Comparison of ENCODE assay signal across 7 cellular contexts in the genomic region with DNA sequence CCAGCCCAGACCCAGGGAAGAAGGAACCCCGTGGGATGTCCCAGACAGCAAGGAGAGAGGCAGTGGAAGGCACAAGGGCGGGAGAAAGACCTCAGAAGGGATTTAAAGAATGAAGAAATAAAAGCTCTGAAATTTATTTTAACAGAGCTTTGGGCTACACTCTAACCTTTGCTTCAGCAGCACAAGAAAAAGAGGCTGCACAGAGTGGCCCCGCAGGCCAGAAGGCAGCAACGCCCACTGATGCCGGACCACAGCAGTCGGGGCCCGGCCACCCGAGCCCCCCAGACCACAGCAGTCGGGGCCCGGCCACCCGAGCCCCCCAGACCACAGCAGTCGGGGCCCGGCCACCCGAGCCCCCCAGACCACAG. TPM values are rescaled to one million over a fixed set of nuclear protein-coding genes. Genes with fewer than 3 reads are reported as not detected.
DNase-seq lines count a peak whose midpoint lies in the region; ATAC-seq, FAIRE-seq and TF ChIP-seq lines count a peak whose summit lies in the region.
"Not testable (repeated sequence)": the region's sequence is repeated elsewhere in the genome, so short reads cannot be mapped to it uniquely, and the experiment has no call there.

No MANE protein-coding gene starts in this region.

- not testable (repeated sequence) for H3K4me2 ChIP-seq in HepG2 (ENCODE audit: low read depth, low read length); neural progenitor cell

- not testable (repeated sequence) for H3K4me1 ChIP-seq in HepG2 (ENCODE audit: insufficient read depth, low read length); neural progenitor cell

- not testable (repeated sequence) for H3K27me3 ChIP-seq in HL-60 (ENCODE audit: insufficient read depth, poor library complexity, severe bottlenecking); neural progenitor cell
- peaks cover 4 to 36% of the 10 kb centered on the region in 2 experiments; a peak in 4 of 5 replicates for H3K27me3 ChIP-seq in HepG2 (ENCODE audit: control insufficient read depth in 1 of 2, insufficient read depth in 2 of 2, low read length in 2 of 2)

- peaks cover 40% of the 10 kb centered on the region for H3K4me1 Mint-ChIP-seq in activated B cell treated with CpG ODN at 0.5 μM for 24 hours
- H3K4me1 Mint-ChIP-seq in activated naive CD8-positive, alpha-beta T cell treated with anti-CD3 and anti-CD28 coated beads, Interleukin-2, amount 50 U/mL, for 24 hours = peaks cover 69% of the 10 kb centered on the region
- H3K4me1 Mint-ChIP-seq in endothelial cell (ENCODE audit: unreplicated experiment) = not testable (repeated sequence)
- peaks cover 47% of the 10 kb centered on the region for H3K4me1 Mint-ChIP-seq in neural progenitor cell
- H3K4me1 Mint-ChIP-seq in stimulated activated naive CD8-positive, alpha-beta T cell treated with anti-CD3 and anti-CD28 coated beads, Interleukin-15, Interleukin-2, amounts not matched to agents 100 ng/mL and 50 ng/mL, for 24 hours (ENCODE audit: low read depth) = peaks cover 70% of the 10 kb centered on the region

- not testable (repeated sequence) for H3K9me3 ChIP-seq in HepG2 (ENCODE audit: low read length); neural progenitor cell (ENCODE audit: low read depth)

- not testable (repeated sequence) for H3K36me3 ChIP-seq in HepG2 (replicated peaks in 1 of 2; ENCODE audit: control insufficient read depth in 1 of 2, insufficient read depth in 2 of 2, low read length in 2 of 2); neural progenitor cell

- not testable (repeated sequence) for TF ChIP-seq POLR2A in HepG2 (IDR thresholded peaks at IDR 0.05; ENCODE audit: insufficient read depth in 1 of 2, low read depth in 2 of 2, low read length in 2 of 2)

- not testable (repeated sequence) for TF ChIP-seq RAD21 in HepG2 (CRISPR knock-in tag; IDR thresholded peaks at IDR 0.05)

- peaks cover 28% of the 10 kb centered on the region for H3K36me3 Mint-ChIP-seq in activated B cell treated with CpG ODN at 0.5 μM for 24 hours (ENCODE audit: low read depth)
- not testable (repeated sequence) for H3K36me3 Mint-ChIP-seq in activated naive CD8-positive, alpha-beta T cell treated with anti-CD3 and anti-CD28 coated beads, Interleukin-2, amount 50 U/mL, for 24 hours (ENCODE audit: low read depth); endothelial cell (ENCODE audit: low read depth, unreplicated experiment); neural progenitor cell
- H3K36me3 Mint-ChIP-seq in stimulated activated naive CD8-positive, alpha-beta T cell treated with anti-CD3 and anti-CD28 coated beads, Interleukin-15, Interleukin-2, amounts not matched to agents 100 ng/mL and 50 ng/mL, for 24 hours (ENCODE audit: low read depth) = peaks cover 21% of the 10 kb centered on the region

- H3F3A ChIP-seq in neural progenitor cell (ENCODE audit: low read depth) = peaks cover 32% of the 10 kb centered on the region

- not testable (repeated sequence) for H2AFZ ChIP-seq in HepG2 (ENCODE audit: low read length); neural progenitor cell (replicated peaks)

- not testable (repeated sequence) for H3K4me3 Mint-ChIP-seq in activated B cell treated with CpG ODN at 0.5 μM for 24 hours; activated naive CD8-positive, alpha-beta T cell treated with anti-CD3 and anti-CD28 coated beads, Interleukin-2, amount 50 U/mL, for 24 hours; endothelial cell (ENCODE audit: unreplicated experiment); stimulated activated naive CD8-positive, alpha-beta T cell treated with anti-CD3 and anti-CD28 coated beads, Interleukin-15, Interleukin-2, amounts not matched to agents 100 ng/mL and 50 ng/mL, for 24 hours
- H3K4me3 Mint-ChIP-seq in neural progenitor cell = peak overlapping the region; percentile 71

- in situ Hi-C loops in HepG2 (cut with HindIII; ENCODE audit: extremely low pct_ligation_motif_present, low pct_unique_long_range_greater_than_20kb) = not testable (repeated sequence)

- not testable (repeated sequence) for H3K79me2 ChIP-seq in HepG2 (ENCODE audit: insufficient read depth, low read length); neural progenitor cell (ENCODE audit: low read depth)

- 10% methylated on average over 3 of the region's 14 CpGs for WGBS in HepG2 (ENCODE audit: low lambda C conversion rate)

- intact Hi-C loops in activated B cell treated with CpG ODN at 0.5 μM for 24 hours (cut with micrococcal nuclease); HepG2 (cut with micrococcal nuclease; ENCODE audit: unreplicated experiment): not testable (repeated sequence)

- POLR2A ChIA-PET in activated B cell treated with CpG ODN at 0.5 μM for 24 hours (lab: Charles Lee); HepG2 (lab: Yijun Ruan, JAX): not testable (repeated sequence)

- ATAC-seq in activated B cell treated with CpG ODN at 0.5 μM for 24 hours (ENCODE audit: low read depth); activated naive CD8-positive, alpha-beta T cell treated with anti-CD3 and anti-CD28 coated beads, Interleukin-2, amount 50 U/mL, for 24 hours: not testable (repeated sequence)
- peak; percentile 13 for ATAC-seq in HepG2

- H3K27ac Mint-ChIP-seq in activated B cell treated with CpG ODN at 0.5 μM for 24 hours (peak overlapping the region; percentile 61), endothelial cell (ENCODE audit: unreplicated experiment) (peak overlapping the region; percentile 68), neural progenitor cell (peak overlapping the region; percentile 94)
- H3K27ac Mint-ChIP-seq in activated naive CD8-positive, alpha-beta T cell treated with anti-CD3 and anti-CD28 coated beads, Interleukin-2, amount 50 U/mL, for 24 hours = peak overlapping the region; percentile 82
- peak overlapping the region; percentile 83 for H3K27ac Mint-ChIP-seq in stimulated activated naive CD8-positive, alpha-beta T cell treated with anti-CD3 and anti-CD28 coated beads, Interleukin-15, Interleukin-2, amounts not matched to agents 100 ng/mL and 50 ng/mL, for 24 hours

- peak overlapping the region; percentile 64 for H3K27ac ChIP-seq in HL-60 (replicated peaks)
- H3K27ac ChIP-seq in HepG2 (ENCODE audit: extremely low read length, insufficient read depth, low read length); neural progenitor cell: not testable (repeated sequence)

- FAIRE-seq in HepG2 (lab: Jason Lieb, UNC) = not testable (repeated sequence)

- H3K9me3 Mint-ChIP-seq in activated B cell treated with CpG ODN at 0.5 μM for 24 hours; activated naive CD8-positive, alpha-beta T cell treated with anti-CD3 and anti-CD28 coated beads, Interleukin-2, amount 50 U/mL, for 24 hours; endothelial cell (ENCODE audit: unreplicated experiment); neural progenitor cell; stimulated activated naive CD8-positive, alpha-beta T cell treated with anti-CD3 and anti-CD28 coated beads, Interleukin-15, Interleukin-2, amounts not matched to agents 100 ng/mL and 50 ng/mL, for 24 hours: not testable (repeated sequence)

- not testable (repeated sequence) for H3K9ac ChIP-seq in HepG2 (ENCODE audit: insufficient read depth, low read depth, low read length); neural progenitor cell

- not testable (repeated sequence) for DNase-seq in HL-60 (ENCODE audit: low read depth in 1 of 2, low spot score in 1 of 2); activated B cell treated with CpG ODN at 0.5 μM for 24 hours; activated naive CD8-positive, alpha-beta T cell treated with anti-CD3 and anti-CD28 coated beads, Interleukin-2, amount 50 U/mL, for 24 hours; endothelial cell (ENCODE audit: low spot score); HepG2 (ENCODE audit: low spot score); neural progenitor cell (ENCODE audit: low spot score)

- TF ChIP-seq EP300 in HepG2 (IDR thresholded peaks at IDR 0.05; ENCODE audit: low read depth in 2 of 2, low read length in 2 of 2); HepG2 (CRISPR knock-in tag; IDR thresholded peaks at IDR 0.05; ENCODE audit: borderline replicate concordance): not testable (repeated sequence)

- TF ChIP-seq CTCF in HL-60 (IDR thresholded peaks at IDR 0.05; ENCODE audit: insufficient read depth, low read length); activated B cell treated with CpG ODN at 0.5 μM for 24 hours (IDR thresholded peaks at IDR 0.05); endothelial cell (IDR thresholded peaks at IDR 0.05; ENCODE audit: unreplicated experiment); HepG2 (CRISPR knock-in tag; IDR thresholded peaks at IDR 0.05); neural progenitor cell (IDR thresholded peaks at IDR 0.05): not testable (repeated sequence)

- CTCF ChIA-PET in activated B cell treated with CpG ODN at 0.5 μM for 24 hours (lab: Charles Lee); HepG2 (lab: Yijun Ruan, JAX; ENCODE audit: low intra/inter-chr PET ratio, low total read pairs): not testable (repeated sequence)

- H3K4me3 ChIP-seq in HL-60 (replicated peaks; ENCODE audit: insufficient read depth, low read length); HepG2 (replicated peaks in 1 of 3; ENCODE audit: insufficient read depth in 1 of 3, low read depth in 2 of 3, low read length in 3 of 3); neural progenitor cell: not testable (repeated sequence)

- not testable (repeated sequence) for H4K20me1 ChIP-seq in HepG2 (ENCODE audit: insufficient read depth, low read length); neural progenitor cell (ENCODE audit: low read depth)

- BruUV-seq in HepG2 (replicated peaks; lab: Mats Ljungman, UMichigan) = not testable (repeated sequence)

- H3K27me3 Mint-ChIP-seq in activated B cell treated with CpG ODN at 0.5 μM for 24 hours; activated naive CD8-positive, alpha-beta T cell treated with anti-CD3 and anti-CD28 coated beads, Interleukin-2, amount 50 U/mL, for 24 hours; stimulated activated naive CD8-positive, alpha-beta T cell treated with anti-CD3 and anti-CD28 coated beads, Interleukin-15, Interleukin-2, amounts not matched to agents 100 ng/mL and 50 ng/mL, for 24 hours: not testable (repeated sequence)
- peaks cover 10% of the 10 kb centered on the region for H3K27me3 Mint-ChIP-seq in endothelial cell (ENCODE audit: unreplicated experiment)
- H3K27me3 Mint-ChIP-seq in neural progenitor cell (ENCODE audit: insufficient read depth, low read depth) = peaks cover 11% of the 10 kb centered on the region

RNA-seq across cellular contexts. Expression of gene RASA3, which starts 33.8 kb away (rescaled TPM):
- 17.5 and 20.4 TPM in 2 replicates for total RNA-seq in activated B cell treated with CpG ODN at 0.5 μM for 24 hours
- total RNA-seq in endothelial cell (ENCODE audit: unreplicated experiment) = 34.0 TPM
- total RNA-seq in HepG2 (2016; rRNA removed; fragmentation: Illumina TruSeq; extraction: Trizol) = not detected in 2 replicates
- total RNA-seq in HepG2 (2016; cell fraction: cytosol; rRNA removed; fragmentation: Illumina TruSeq; extraction: Trizol; ENCODE audit: low read depth) = not detected in 2 replicates
- 0.06 and 0.09 TPM in 2 replicates for total RNA-seq in HepG2 (2016; cell fraction: insoluble cytoplasmic fraction; rRNA removed; fragmentation: Illumina TruSeq; extraction: Trizol)
- total RNA-seq in HepG2 (2016; cell fraction: membrane; rRNA removed; fragmentation: Illumina TruSeq; extraction: Trizol) = not detected in 2 replicates
- 0.09 TPM in 1 of 2 replicates, not detected in the other for total RNA-seq in HepG2 (2016; cell fraction: nucleus; rRNA removed; fragmentation: Illumina TruSeq; extraction: Trizol)
- polyA plus RNA-seq in HepG2 (2011; rRNA removed) = 0.05 and 0.07 TPM in 2 replicates
- polyA plus RNA-seq in HepG2 (2011; cell fraction: cytosol; rRNA removed) = 0.09 TPM in 2 replicates
- 0.14 and 0.21 TPM in 2 replicates for polyA plus RNA-seq in HepG2 (2011; cell fraction: nucleus; rRNA removed)
- 0.04 TPM in 1 of 2 replicates, not detected in the other for polyA plus RNA-seq in HepG2 (2012)
- not detected in 2 replicates for polyA plus RNA-seq in HepG2 (2016; cell fraction: cytosol; fragmentation: Illumina TruSeq; extraction: Trizol; ENCODE audit: low read depth)
- polyA plus RNA-seq in HepG2 (2016; cell fraction: insoluble cytoplasmic fraction; fragmentation: Illumina TruSeq; extraction: Trizol; ENCODE audit: low read depth) = not detected in 2 replicates
- polyA plus RNA-seq in HepG2 (2016; cell fraction: membrane; fragmentation: Illumina TruSeq; extraction: Trizol; ENCODE audit: low read depth) = not detected in 2 replicates
- polyA plus RNA-seq in HepG2 (2016; cell fraction: nucleus; fragmentation: Illumina TruSeq; extraction: Trizol; ENCODE audit: insufficient read depth, low read depth) = 0.11 TPM in 1 of 2 replicates, not detected in the other
- 0.20 and 10.0 TPM in 2 replicates for polyA minus RNA-seq in HepG2 (2011; rRNA and poly(A)+ RNA removed; ENCODE audit: low replicate concordance)
- polyA minus RNA-seq in HepG2 (2011; cell fraction: cytosol; rRNA and poly(A)+ RNA removed) = 0.20 and 0.26 TPM in 2 replicates
- polyA minus RNA-seq in HepG2 (2011; cell fraction: nucleus; rRNA and poly(A)+ RNA removed) = 0.12 and 0.26 TPM in 2 replicates
- total RNA-seq in neural progenitor cell (ENCODE audit: low replicate concordance) = 2.9 and 6.0 TPM in 2 replicates
